In the genomic region with DNA sequence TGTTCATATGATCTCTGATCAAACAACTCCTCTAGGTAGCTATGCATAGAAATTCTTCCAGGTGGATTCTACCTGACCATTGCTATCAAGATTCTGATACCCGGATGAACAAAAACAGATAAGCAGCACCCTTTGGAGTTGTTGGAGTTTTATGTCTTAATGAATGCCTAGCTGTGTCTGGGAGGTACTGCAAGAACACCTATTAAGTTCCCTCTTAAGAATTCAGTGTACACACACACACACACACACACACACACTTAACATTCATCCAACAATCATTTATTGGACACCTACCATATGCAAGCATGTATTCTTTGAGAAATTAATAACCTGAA, we compare ENCODE assay signal across 17 cellular contexts.
"Had no signal": no experiment of that assay in that cellular context is flagged by ENCODE, and none has a peak within 500 bp of the region (broad histone marks: within the 10 kb centered on the region; RNA-seq: fewer than 3 reads in every experiment).

No MANE protein-coding gene starts in this region.

- H3K4me2 ChIP-seq: hepatocyte had no signal

- H3K27me3 ChIP-seq: ascending aorta, foreskin keratinocyte, hepatocyte, thyroid gland had no signal

- H3K9me3 Mint-ChIP-seq: activated naive CD4-positive, alpha-beta T cell treated with anti-CD3 and anti-CD28 coated beads, Interleukin-2, amount 50 U/mL, for 24 hours; nephron progenitor cell had no signal

- H3K4me3 ChIP-seq: ascending aorta, hepatocyte, lower lobe of right lung, thyroid gland had no signal

- H2AFZ ChIP-seq: hepatocyte had no signal

- H3K27ac Mint-ChIP-seq: activated naive CD4-positive, alpha-beta T cell treated with anti-CD3 and anti-CD28 coated beads, Interleukin-2, amount 50 U/mL, for 24 hours; nephron progenitor cell had no signal

- H3K27me3 Mint-ChIP-seq: activated naive CD4-positive, alpha-beta T cell treated with anti-CD3 and anti-CD28 coated beads, Interleukin-2, amount 50 U/mL, for 24 hours had no signal

- H3K27ac ChIP-seq: ascending aorta, foreskin keratinocyte, hepatocyte, lower lobe of right lung, thyroid gland, WERI-Rb-1 had no signal

- H3K9me3 ChIP-seq: ascending aorta, lower lobe of right lung, thyroid gland had no signal

- H3K79me2 ChIP-seq: hepatocyte had no signal

- H3K36me3 ChIP-seq: ascending aorta, lower lobe of right lung, thyroid gland, WERI-Rb-1 had no signal

- H3K4me3 Mint-ChIP-seq: activated naive CD4-positive, alpha-beta T cell treated with anti-CD3 and anti-CD28 coated beads, Interleukin-2, amount 50 U/mL, for 24 hours; nephron progenitor cell had no signal

- ATAC-seq: foreskin keratinocyte had no signal

- DNase-seq: activated CD4-positive, alpha-beta T cell treated with anti-CD3 and anti-CD28 coated beads for 1 hour; activated CD8-positive, alpha-beta memory T cell treated with anti-CD3 and anti-CD28 coated beads for 24 hours; activated CD8-positive, alpha-beta memory T cell treated with anti-CD3 and anti-CD28 coated beads, Interleukin-2, amount 50 U/mL, for 48 hours; activated gamma-delta T cell; cortex of kidney; foreskin keratinocyte; left cardiac atrium; lower lobe of right lung; nephron progenitor cell; stimulated activated CD4-positive, alpha-beta T cell treated with anti-CD3 and anti-CD28 coated beads, Interleukin-2, amount 100 ng/mL, for 24 hours; stimulated activated naive CD4-positive, alpha-beta T cell treated with Interleukin-2 at 50 U/mL for 16 hours; T-helper 2 cell; thyroid gland; WERI-Rb-1 had no signal

- H3K36me3 Mint-ChIP-seq: activated naive CD4-positive, alpha-beta T cell treated with anti-CD3 and anti-CD28 coated beads, Interleukin-2, amount 50 U/mL, for 24 hours had no signal

- H3K4me1 ChIP-seq: ascending aorta had no signal
